In genomic region chr17:72604518-72604917, GRCh38 we compare ENCODE assay signal across 1 cellular context.
TF ChIP-seq lines count a peak whose summit lies in the region.

No MANE protein-coding gene starts in this region.

TF ChIP-seq in HepG2, 621 proteins besides CTCF, POLR2A, EP300 and RAD21 (continued from another document and continues in another):
- TF ChIP-seq GLI4 (CRISPR knock-in tag; IDR thresholded peaks at IDR 0.05; ENCODE audit: borderline replicate concordance) (no peak), NFATC3 (CRISPR knock-in tag; IDR thresholded peaks at IDR 0.05) (no peak), GATA4 (IDR thresholded peaks at IDR 0.05; ENCODE audit: borderline replicate concordance, low read depth) (peak; percentile 30; the same call in 1 of the 2 replicates), ZNF44 (CRISPR knock-in tag; IDR thresholded peaks at IDR 0.05) (0 out of 2 replicates have a peak, but pooled peaks have one; percentile 68), HNF1A (IDR thresholded peaks at IDR 0.05; ENCODE audit: low read depth) (no peak), HNF1A (CRISPR knock-in tag; IDR thresholded peaks at IDR 0.05; ENCODE audit: borderline replicate concordance) (peak; percentile 75; the same call in 1 of the 2 replicates), DRAP1 (CRISPR knock-in tag; IDR thresholded peaks at IDR 0.05) (peak; percentile 54), PAXIP1 (CRISPR knock-in tag; conservative IDR thresholded peaks at IDR 0.05) (peak; percentile 54), REST (IDR thresholded peaks at IDR 0.05; ENCODE audit: borderline replicate concordance in 1 of 2, low read depth in 1 of 2, low read length in 2 of 2) (no peak), SALL2 (CRISPR knock-in tag; IDR thresholded peaks at IDR 0.05) (no peak), ZNF10 (CRISPR knock-in tag; IDR thresholded peaks at IDR 0.05; ENCODE audit: borderline replicate concordance, low read depth) (no peak), IKZF5 (CRISPR knock-in tag; IDR thresholded peaks at IDR 0.05) (peak; percentile 72), ZNF136 (CRISPR knock-in tag; IDR thresholded peaks at IDR 0.05; ENCODE audit: low read depth) (0 out of 2 replicates have a peak, but pooled peaks have one; percentile 31), GZF1 (CRISPR knock-in tag; IDR thresholded peaks at IDR 0.05) (no peak), CCAR2 (optimal IDR thresholded peaks at IDR 0.05; ENCODE audit: low read depth, low read length) (no peak), TFDP1 (CRISPR knock-in tag; IDR thresholded peaks at IDR 0.05; ENCODE audit: borderline replicate concordance) (no peak), NFKBIZ (CRISPR knock-in tag; IDR thresholded peaks at IDR 0.05) (peak; percentile 68; the same call in 1 of the 2 replicates), ZNF703 (CRISPR knock-in tag; IDR thresholded peaks at IDR 0.05; ENCODE audit: borderline replicate concordance) (no peak), PAX8 (CRISPR knock-in tag; IDR thresholded peaks at IDR 0.05; ENCODE audit: borderline replicate concordance) (no peak), FOXC1 (CRISPR knock-in tag; IDR thresholded peaks at IDR 0.05; ENCODE audit: borderline replicate concordance) (no peak), IKZF4 (CRISPR knock-in tag; IDR thresholded peaks at IDR 0.05; ENCODE audit: borderline replicate concordance, low read depth, not compliant biosample characterization) (no peak), ZNF20 (CRISPR knock-in tag; IDR thresholded peaks at IDR 0.05) (no peak), ZNF562 (CRISPR knock-in tag; IDR thresholded peaks at IDR 0.05; ENCODE audit: borderline replicate concordance) (no peak), ZSCAN12 (CRISPR knock-in tag; IDR thresholded peaks at IDR 0.05) (no peak), ZNF282 (IDR thresholded peaks at IDR 0.05; ENCODE audit: partially characterized antibody) (no peak), YEATS4 (CRISPR knock-in tag; IDR thresholded peaks at IDR 0.05; ENCODE audit: borderline replicate concordance) (no peak), ZFP90 (CRISPR knock-in tag; IDR thresholded peaks at IDR 0.05; ENCODE audit: borderline replicate concordance) (no peak), ZNF891 (CRISPR knock-in tag; IDR thresholded peaks at IDR 0.05) (no peak), NCOR1 (IDR thresholded peaks at IDR 0.05; ENCODE audit: borderline replicate concordance, low read length) (peak; percentile 47; the same call in 1 of the 2 replicates), TOPORS (CRISPR knock-in tag; IDR thresholded peaks at IDR 0.05) (no peak), KLF12 (CRISPR knock-in tag; IDR thresholded peaks at IDR 0.05; ENCODE audit: borderline replicate concordance) (no peak), ZC3H13 (CRISPR knock-in tag; IDR thresholded peaks at IDR 0.05) (no peak), THAP7 (CRISPR knock-in tag; IDR thresholded peaks at IDR 0.05) (no peak), ZNF646 (CRISPR knock-in tag; IDR thresholded peaks at IDR 0.05) (no peak), ZNF558 (CRISPR knock-in tag; IDR thresholded peaks at IDR 0.05; ENCODE audit: borderline replicate concordance) (no peak), CBX5 (CRISPR knock-in tag; IDR thresholded peaks at IDR 0.05; ENCODE audit: borderline replicate concordance) (peak; percentile 90; the same call in 1 of the 2 replicates)
